Comparison of ENCODE assay signal across 1 cellular context in genomic region chr19:33284146-33284643, GRCh38.
A peak's percentile ranks its signal among the peaks of the same experiment; 100 is the strongest.
TF ChIP-seq lines count a peak whose summit lies in the region.

No MANE protein-coding gene starts in this region.

TF ChIP-seq in HEK293, 187 proteins besides CTCF, POLR2A, EP300 and RAD21:
- TF ChIP-seq ZNF600 (tag by site-specific recombination; IDR thresholded peaks at IDR 0.05) (peak; percentile 90), ZNF560 (tag by site-specific recombination; IDR thresholded peaks at IDR 0.05; ENCODE audit: borderline replicate concordance) (no peak), YY1 (tag by site-specific recombination; IDR thresholded peaks at IDR 0.05) (no peak), ZXDB (tag by site-specific recombination; IDR thresholded peaks at IDR 0.05) (no peak), ZSCAN30 (tag by site-specific recombination; IDR thresholded peaks at IDR 0.05) (no peak), ZNF121 (tag by site-specific recombination; IDR thresholded peaks at IDR 0.05) (peak; percentile 56; the same call in 1 of the 2 replicates), ZNF514 (tag by site-specific recombination; IDR thresholded peaks at IDR 0.05) (no peak), ZNF561 (tag by site-specific recombination; IDR thresholded peaks at IDR 0.05; ENCODE audit: borderline replicate concordance) (no peak), ZNF404 (tag by site-specific recombination; IDR thresholded peaks at IDR 0.05) (no peak), ZNF280D (tag by site-specific recombination; IDR thresholded peaks at IDR 0.05) (no peak)
- TF ChIP-seq, protein P1, sequence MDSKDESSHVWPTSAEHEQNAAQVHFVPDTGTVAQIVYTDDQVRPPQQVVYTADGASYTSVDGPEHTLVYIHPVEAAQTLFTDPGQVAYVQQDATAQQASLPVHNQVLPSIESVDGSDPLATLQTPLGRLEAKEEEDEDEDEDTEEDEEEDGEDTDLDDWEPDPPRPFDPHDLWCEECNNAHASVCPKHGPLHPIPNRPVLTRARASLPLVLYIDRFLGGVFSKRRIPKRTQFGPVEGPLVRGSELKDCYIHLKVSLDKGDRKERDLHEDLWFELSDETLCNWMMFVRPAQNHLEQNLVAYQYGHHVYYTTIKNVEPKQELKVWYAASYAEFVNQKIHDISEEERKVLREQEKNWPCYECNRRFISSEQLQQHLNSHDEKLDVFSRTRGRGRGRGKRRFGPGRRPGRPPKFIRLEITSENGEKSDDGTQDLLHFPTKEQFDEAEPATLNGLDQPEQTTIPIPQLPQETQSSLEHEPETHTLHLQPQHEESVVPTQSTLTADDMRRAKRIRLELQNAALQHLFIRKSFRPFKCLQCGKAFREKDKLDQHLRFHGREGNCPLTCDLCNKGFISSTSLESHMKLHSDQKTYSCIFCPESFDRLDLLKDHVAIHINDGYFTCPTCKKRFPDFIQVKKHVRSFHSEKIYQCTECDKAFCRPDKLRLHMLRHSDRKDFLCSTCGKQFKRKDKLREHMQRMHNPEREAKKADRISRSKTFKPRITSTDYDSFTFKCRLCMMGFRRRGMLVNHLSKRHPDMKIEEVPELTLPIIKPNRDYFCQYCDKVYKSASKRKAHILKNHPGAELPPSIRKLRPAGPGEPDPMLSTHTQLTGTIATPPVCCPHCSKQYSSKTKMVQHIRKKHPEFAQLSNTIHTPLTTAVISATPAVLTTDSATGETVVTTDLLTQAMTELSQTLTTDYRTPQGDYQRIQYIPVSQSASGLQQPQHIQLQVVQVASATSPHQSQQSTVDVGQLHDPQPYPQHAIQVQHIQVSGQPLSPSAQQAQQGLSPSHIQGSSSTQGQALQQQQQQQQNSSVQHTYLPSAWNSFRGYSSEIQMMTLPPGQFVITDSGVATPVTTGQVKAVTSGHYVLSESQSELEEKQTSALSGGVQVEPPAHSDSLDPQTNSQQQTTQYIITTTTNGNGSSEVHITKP (tag by site-specific recombination; IDR thresholded peaks at IDR 0.05) = no peak
TF ChIP-seq in HEK293: peak in this region for 2.
